1 cellular context compared by ENCODE assay signal in genomic region chr6:41547799-41548097, GRCh38.
TF ChIP-seq lines count a peak whose summit lies in the region.

No MANE protein-coding gene starts in this region.

TF ChIP-seq in neural cell, 6 proteins besides CTCF, POLR2A, EP300 and RAD21 (continued from another document):
- no peak for TF ChIP-seq REST (IDR thresholded peaks at IDR 0.05; ENCODE audit: borderline replicate concordance)
- TF ChIP-seq SMC3 (conservative IDR thresholded peaks at IDR 0.05; ENCODE audit: poor library complexity), result no peak
- no peak for TF ChIP-seq TAF1 (IDR thresholded peaks at IDR 0.05; ENCODE audit: low read depth)
- TF ChIP-seq EZH2 (IDR thresholded peaks at IDR 0.05; ENCODE audit: borderline replicate concordance, insufficient read depth, low read length, poor library complexity, severe bottlenecking), result peak; percentile 3
TF ChIP-seq in neural cell: peak in this region for 1.
